Comparison of ENCODE assay signal across 8 cellular contexts in the genomic region with DNA sequence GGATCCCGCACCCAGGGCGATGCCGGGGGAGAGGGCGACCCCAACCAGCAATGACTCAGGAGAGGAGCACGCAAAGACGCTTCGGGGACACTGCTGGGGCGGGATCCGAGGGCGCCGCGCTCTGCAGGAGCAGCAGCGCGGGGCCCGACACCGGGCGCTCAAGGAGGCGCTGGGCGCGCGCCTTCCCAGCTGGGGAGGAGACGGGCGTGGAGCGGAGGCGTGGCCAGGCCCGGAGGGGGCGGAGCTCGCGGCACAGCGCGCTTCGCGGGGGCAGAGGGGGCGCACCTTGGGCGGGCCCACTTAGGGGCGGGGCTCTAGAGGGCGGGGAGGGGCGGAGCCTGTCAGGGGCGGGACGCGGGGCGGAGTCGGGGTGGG. TPM values are rescaled to one million over a fixed set of nuclear protein-coding genes. Genes with fewer than 3 reads are reported as not detected.
A peak's percentile ranks its signal among the peaks of the same experiment; 100 is the strongest.
DNase-seq lines count a peak whose midpoint lies in the region; ATAC-seq, FAIRE-seq and TF ChIP-seq lines count a peak whose summit lies in the region.

No MANE protein-coding gene starts in this region.

- no peak for FAIRE-seq in D721Med (lab: Jason Lieb, UNC)
- FAIRE-seq in RCC 7860 (lab: Jason Lieb, UNC): no peak

- H3K4me3 Mint-ChIP-seq in IgD-negative memory B cell: peak overlapping the region; percentile 57 to 89 (median 58)
- peak overlapping the region; percentile 79 for H3K4me3 Mint-ChIP-seq in natural killer cell
- H3K4me3 Mint-ChIP-seq in stimulated activated effector memory CD8-positive, alpha-beta T cell treated with anti-CD3 and anti-CD28 coated beads, Interleukin-12 subunit alpha, Interleukin-12 subunit beta, amount 100 ng/mL, for 72 hours: peak overlapping the region; percentile 78

- DNase-seq in D721Med (ENCODE audit: insufficient read length, low spot score) (peak; percentile 89), RCC 7860 (ENCODE audit: low spot score) (peak; percentile 69), fibroblast of peridontal ligament (ENCODE audit: extremely low read depth) (peak; percentile 84), natural killer cell (peak; percentile 85)
- DNase-seq in activated T-helper 9 cell treated with anti-CD3 and anti-CD28 coated beads, Interleukin-2, amount 50 U/mL, for 16 hours (ENCODE audit: low read depth): peak; percentile 89
- peak; percentile 94 for DNase-seq in stimulated activated effector memory CD8-positive, alpha-beta T cell treated with anti-CD3 and anti-CD28 coated beads, Interleukin-12 subunit alpha, Interleukin-12 subunit beta, amount 100 ng/mL, for 72 hours (ENCODE audit: low spot score in 2 of 2)

- H3K27ac Mint-ChIP-seq in IgD-negative memory B cell: peak overlapping the region in 1 of 3 donors; percentile 39
- peak overlapping the region in 1 of 2 donors; percentile 82 for H3K27ac Mint-ChIP-seq in natural killer cell
- H3K27ac Mint-ChIP-seq in stimulated activated effector memory CD8-positive, alpha-beta T cell treated with anti-CD3 and anti-CD28 coated beads, Interleukin-12 subunit alpha, Interleukin-12 subunit beta, amount 100 ng/mL, for 72 hours: no peak overlapping the region

- intact Hi-C loops in natural killer cell (cut with micrococcal nuclease): no loop called here

- H3K36me3 Mint-ChIP-seq in IgD-negative memory B cell (no peaks in the 10 kb centered on the region), natural killer cell (peaks cover 6% of the 10 kb centered on the region)
- H3K36me3 Mint-ChIP-seq in stimulated activated effector memory CD8-positive, alpha-beta T cell treated with anti-CD3 and anti-CD28 coated beads, Interleukin-12 subunit alpha, Interleukin-12 subunit beta, amount 100 ng/mL, for 72 hours: peaks cover 25% of the 10 kb centered on the region

- peak; percentile 69 for ATAC-seq in GM21576 (IDR thresholded peaks at IDR 0.05; ENCODE audit: unreplicated experiment)
- peak; percentile 82 to 93 (median 85) for ATAC-seq in natural killer cell
- peak; percentile 83 for ATAC-seq in stimulated activated effector memory CD8-positive, alpha-beta T cell treated with anti-CD3 and anti-CD28 coated beads, Interleukin-12 subunit alpha, Interleukin-12 subunit beta, amount 100 ng/mL, for 72 hours

- H3K4me1 Mint-ChIP-seq in IgD-negative memory B cell (peaks cover 0 to 8% (median 8%) of the 10 kb centered on the region in 3 donors), natural killer cell (peaks cover 6 to 8% of the 10 kb centered on the region in 2 donors)
- H3K4me1 Mint-ChIP-seq in stimulated activated effector memory CD8-positive, alpha-beta T cell treated with anti-CD3 and anti-CD28 coated beads, Interleukin-12 subunit alpha, Interleukin-12 subunit beta, amount 100 ng/mL, for 72 hours: peaks cover 16% of the 10 kb centered on the region

- H3K27me3 Mint-ChIP-seq in IgD-negative memory B cell (no peaks in the 10 kb centered on the region), natural killer cell (ENCODE audit: low read depth in 2 of 2) (no peaks in the 10 kb centered on the region)

- TF ChIP-seq CTCF in D721Med (IDR thresholded peaks at IDR 0.05; ENCODE audit: insufficient read depth, missing control alignments) (no peak), natural killer cell (IDR thresholded peaks at IDR 0.05) (no peak)

- peaks cover 3 to 4% (median 3%) of the 10 kb centered on the region in 3 donors for H3K9me3 Mint-ChIP-seq in IgD-negative memory B cell
- peaks cover 3 to 7% of the 10 kb centered on the region in 2 donors for H3K9me3 Mint-ChIP-seq in natural killer cell
- peaks cover 4% of the 10 kb centered on the region for H3K9me3 Mint-ChIP-seq in stimulated activated effector memory CD8-positive, alpha-beta T cell treated with anti-CD3 and anti-CD28 coated beads, Interleukin-12 subunit alpha, Interleukin-12 subunit beta, amount 100 ng/mL, for 72 hours

RNA-seq across cellular contexts. Expression of gene SUMO3, which starts 0.4 kb away (rescaled TPM):
- 92.3 TPM for polyA plus RNA-seq in IgD-negative memory B cell
- 10 to 100 TPM; 64.0 to 70.1 (median 65.2) TPM for total RNA-seq in natural killer cell

RNA-seq across cellular contexts. Expression of gene UBE2G2, which starts 15.9 kb away (rescaled TPM):
- polyA plus RNA-seq in IgD-negative memory B cell: 55.7 TPM
- total RNA-seq in natural killer cell: 100 to 1,000 TPM in 2 of 3 donors, 10 to 100 TPM in 1; 89.1 to 109 (median 107) TPM

RNA-seq across cellular contexts. Expression of gene PTTG1IP, which starts 56.0 kb away (rescaled TPM):
- polyA plus RNA-seq in IgD-negative memory B cell: 44.7 TPM
- total RNA-seq in natural killer cell: 100 to 1,000 TPM in 2 of 3 donors, 10 to 100 TPM in 1; 96.8 to 144 (median 126) TPM

Comparison
In these comparisons a context has a peak if more than half of its experiments do, and no peak if none do; other contexts are left out.
1. Peak in every context shown above with its lines: DNase-seq and ATAC-seq.